16 cellular contexts compared by ENCODE assay signal in the genomic region with DNA sequence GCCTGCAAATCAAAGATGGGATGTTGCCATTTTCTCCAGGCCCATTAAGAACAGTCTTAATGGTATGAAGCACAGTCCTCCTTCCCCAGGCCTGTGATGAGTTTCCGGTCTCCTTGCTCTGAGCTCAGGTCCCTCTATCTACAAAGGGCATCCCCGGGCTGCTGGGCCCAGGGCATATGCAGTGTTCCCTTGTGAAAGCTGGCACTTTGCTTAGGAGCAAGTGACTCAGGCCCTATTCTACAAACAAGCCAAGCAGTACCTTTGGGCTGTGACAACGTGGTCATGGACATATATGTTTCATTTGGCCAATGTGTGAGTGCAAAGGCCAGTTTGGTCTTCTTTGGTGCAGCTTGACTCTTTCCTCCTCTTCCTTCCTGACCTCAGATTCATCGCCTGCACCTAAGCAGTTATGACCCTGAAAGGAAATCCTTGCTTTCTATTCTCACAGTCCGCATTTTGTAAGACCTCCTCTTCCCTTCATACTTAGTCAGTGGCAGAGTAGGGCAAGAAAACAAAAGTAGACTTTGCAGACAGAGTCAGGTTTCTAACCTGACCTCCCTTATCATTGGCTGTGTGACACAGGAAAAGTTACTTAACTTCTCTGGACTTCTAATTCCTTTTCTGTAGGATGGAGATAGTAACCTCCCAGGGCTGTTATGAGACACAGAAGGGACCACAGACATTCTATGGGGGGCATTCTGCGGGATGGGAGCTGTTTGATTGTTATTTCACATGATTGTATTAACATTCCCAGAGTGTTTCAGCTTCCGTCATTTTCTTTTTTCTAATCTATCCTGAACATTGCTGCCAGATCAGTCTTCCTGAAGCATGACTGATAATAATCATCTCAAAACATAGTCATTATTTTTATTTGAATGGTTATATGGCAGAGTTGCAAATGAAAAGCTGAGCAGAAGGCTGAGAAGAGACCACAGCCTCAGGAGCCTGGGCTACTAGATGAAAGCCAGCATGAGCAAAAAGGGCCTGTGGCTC.
"Had no signal": no experiment of that assay in that cellular context is flagged by ENCODE, and none has a peak within 500 bp of the region (broad histone marks: within the 10 kb centered on the region; RNA-seq: fewer than 3 reads in every experiment).

No MANE protein-coding gene starts in this region.

- H3K36me3 Mint-ChIP-seq: activated CD4-positive, alpha-beta memory T cell treated with anti-CD3 and anti-CD28 coated beads for 36 hours; activated naive CD4-positive, alpha-beta T cell treated with anti-CD3 and anti-CD28 coated beads, Interleukin-2, amount 10 ng/mL, durations not matched to agents 7 days and 5 days; naive thymus-derived CD4-positive, alpha-beta T cell had no signal

- H3K27me3 ChIP-seq: body of pancreas, upper lobe of left lung had no signal

- ATAC-seq: activated CD4-positive, alpha-beta T cell treated with anti-CD3 and anti-CD28 coated beads for 36 hours; body of pancreas; lower lobe of right lung; naive thymus-derived CD4-positive, alpha-beta T cell had no signal

- H3K36me3 ChIP-seq: lower lobe of right lung had no signal

- H3K4me3 Mint-ChIP-seq: activated B cell treated with CpG ODN at 0.5 μM for 24 hours; activated CD4-positive, alpha-beta memory T cell treated with anti-CD3 and anti-CD28 coated beads for 36 hours; activated CD4-positive, alpha-beta T cell treated with anti-CD3 and anti-CD28 coated beads for 36 hours; activated naive CD4-positive, alpha-beta T cell treated with anti-CD3 and anti-CD28 coated beads, Interleukin-2, amount 10 ng/mL, durations not matched to agents 7 days and 5 days; naive thymus-derived CD4-positive, alpha-beta T cell had no signal

- H3K4me3 ChIP-seq: body of pancreas, lower lobe of right lung, upper lobe of left lung had no signal

- H3K4me1 Mint-ChIP-seq: activated B cell treated with CpG ODN at 0.5 μM for 24 hours had no signal

- H3K27ac ChIP-seq: body of pancreas, lower lobe of right lung had no signal

- H3K9me3 ChIP-seq: body of pancreas, lower lobe of right lung, upper lobe of left lung had no signal

- H3K9me3 Mint-ChIP-seq: activated B cell treated with CpG ODN at 0.5 μM for 24 hours; activated CD4-positive, alpha-beta memory T cell treated with anti-CD3 and anti-CD28 coated beads for 36 hours; activated naive CD4-positive, alpha-beta T cell treated with anti-CD3 and anti-CD28 coated beads, Interleukin-2, amount 10 ng/mL, durations not matched to agents 7 days and 5 days; naive thymus-derived CD4-positive, alpha-beta T cell had no signal

- H3K4me1 ChIP-seq: body of pancreas had no signal

- H3K27ac Mint-ChIP-seq: activated B cell treated with CpG ODN at 0.5 μM for 24 hours; activated CD4-positive, alpha-beta memory T cell treated with anti-CD3 and anti-CD28 coated beads for 36 hours; activated CD4-positive, alpha-beta T cell treated with anti-CD3 and anti-CD28 coated beads for 36 hours; activated naive CD4-positive, alpha-beta T cell treated with anti-CD3 and anti-CD28 coated beads, Interleukin-2, amount 10 ng/mL, durations not matched to agents 7 days and 5 days; naive thymus-derived CD4-positive, alpha-beta T cell; progenitor cell of endocrine pancreas had no signal

- DNase-seq: activated B cell treated with CpG ODN at 0.5 μM for 24 hours; activated CD4-positive, alpha-beta memory T cell treated with anti-CD3 and anti-CD28 coated beads for 36 hours; activated CD4-positive, alpha-beta T cell treated with anti-CD3 and anti-CD28 coated beads for 36 hours; activated naive CD4-positive, alpha-beta T cell treated with anti-CD3 and anti-CD28 coated beads, Interleukin-2, amount 10 ng/mL, durations not matched to agents 7 days and 5 days; activated T-cell treated with anti-CD3 and anti-CD28 coated beads, Interleukin-2, amount 50 U/mL, for 48 hours; amygdala; body of pancreas; caudate nucleus; kidney; lower lobe of right lung; naive thymus-derived CD4-positive, alpha-beta T cell; stimulated activated CD4-positive, alpha-beta T cell treated with anti-CD3 and anti-CD28 coated beads, Interleukin-4, amount 100 ng/mL, for 1 hour; stimulated activated naive CD4-positive, alpha-beta T cell treated with Interleukin-2 at 50 U/mL for 16 hours; T-helper 9 cell; upper lobe of left lung had no signal
